ENCODE assay signal across 8 cellular contexts in the genomic region with DNA sequence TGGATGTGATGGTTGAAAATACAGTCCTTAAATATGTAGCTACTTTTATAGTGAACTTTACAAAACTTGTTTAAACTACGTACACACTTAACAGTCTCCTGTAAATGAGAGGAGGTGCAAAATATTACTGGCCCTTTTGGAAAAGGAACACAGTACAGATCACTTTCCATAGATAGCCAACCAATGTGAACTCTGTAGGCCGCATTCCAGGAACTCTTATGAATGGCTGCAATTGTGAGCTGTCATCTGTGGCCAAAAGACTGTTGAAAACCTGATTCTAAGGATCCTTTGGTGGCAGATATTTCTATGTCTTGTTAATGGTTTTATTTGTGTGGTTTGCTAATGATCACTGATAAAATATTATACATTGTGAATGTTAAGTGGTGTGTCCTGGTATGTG. TPM values are rescaled to one million over a fixed set of nuclear protein-coding genes. Genes with fewer than 3 reads are reported as not detected.
A peak's percentile ranks its signal among the peaks of the same experiment; 100 is the strongest.
DNase-seq lines count a peak whose midpoint lies in the region; ATAC-seq and TF ChIP-seq lines count a peak whose summit lies in the region.

No MANE protein-coding gene starts in this region.

- CTCF ChIA-PET in activated CD8-positive, alpha-beta T cell treated with anti-CD3 and anti-CD28 coated beads for 36 hours (lab: Charles Lee), result no interaction called here

- H3K27me3 ChIP-seq in right atrium auricular region, result no peaks in the 10 kb centered on the region

- H3K4me1 Mint-ChIP-seq in activated CD8-positive, alpha-beta T cell treated with anti-CD3 and anti-CD28 coated beads for 36 hours (ENCODE audit: low read depth), result peaks cover 53% of the 10 kb centered on the region
- peaks cover 65% of the 10 kb centered on the region for H3K4me1 Mint-ChIP-seq in stimulated activated memory B cell treated with anti-CD40 and anti-IgM and Interleukin-4, amounts not matched to agents 10 μg/mL and 1 μg/mL and 100 μg/mL, for 72 hours

- H3K27ac Mint-ChIP-seq in activated CD8-positive, alpha-beta T cell treated with anti-CD3 and anti-CD28 coated beads for 36 hours, result no peak overlapping the region
- H3K27ac Mint-ChIP-seq in stimulated activated memory B cell treated with anti-CD40 and anti-IgM and Interleukin-4, amounts not matched to agents 10 μg/mL and 1 μg/mL and 100 μg/mL, for 72 hours, result no peak overlapping the region

- H3K36me3 Mint-ChIP-seq in activated CD8-positive, alpha-beta T cell treated with anti-CD3 and anti-CD28 coated beads for 36 hours (ENCODE audit: low read depth), result peaks cover 53% of the 10 kb centered on the region
- H3K36me3 Mint-ChIP-seq in stimulated activated memory B cell treated with anti-CD40 and anti-IgM and Interleukin-4, amounts not matched to agents 10 μg/mL and 1 μg/mL and 100 μg/mL, for 72 hours, result peaks cover 56% of the 10 kb centered on the region

- H3K4me1 ChIP-seq in right atrium auricular region, result peaks cover 0 to 77% of the 10 kb centered on the region in 2 donors

- H3K4me3 ChIP-seq in right atrium auricular region, result peak overlapping the region; percentile 10 to 89

- no peaks in the 10 kb centered on the region for H3K9me3 Mint-ChIP-seq in activated CD8-positive, alpha-beta T cell treated with anti-CD3 and anti-CD28 coated beads for 36 hours
- H3K9me3 Mint-ChIP-seq in stimulated activated memory B cell treated with anti-CD40 and anti-IgM and Interleukin-4, amounts not matched to agents 10 μg/mL and 1 μg/mL and 100 μg/mL, for 72 hours, result no peaks in the 10 kb centered on the region

- H3K27ac ChIP-seq in right atrium auricular region, result peak overlapping the region in 1 of 2 donors; percentile 1

- no peak for TF ChIP-seq CTCF in activated CD8-positive, alpha-beta T cell treated with anti-CD3 and anti-CD28 coated beads for 36 hours (IDR thresholded peaks at IDR 0.05)
- no peak for TF ChIP-seq CTCF in right atrium auricular region (IDR thresholded peaks at IDR 0.05)

- peaks cover 12% of the 10 kb centered on the region for H3K36me3 ChIP-seq in right atrium auricular region

- no peaks in the 10 kb centered on the region for H3K27me3 Mint-ChIP-seq in activated CD8-positive, alpha-beta T cell treated with anti-CD3 and anti-CD28 coated beads for 36 hours
- no peaks in the 10 kb centered on the region for H3K27me3 Mint-ChIP-seq in stimulated activated memory B cell treated with anti-CD40 and anti-IgM and Interleukin-4, amounts not matched to agents 10 μg/mL and 1 μg/mL and 100 μg/mL, for 72 hours

- H3K9me3 ChIP-seq in right atrium auricular region, result no peaks in the 10 kb centered on the region

- ATAC-seq in Right ventricle myocardium superior (ENCODE audit: poor library complexity) (peak; percentile 14), Right ventricle myocardium inferior (no peak), HG02970 (IDR thresholded peaks at IDR 0.05; ENCODE audit: low FRiP score, unreplicated experiment) (no peak), GM18870 (IDR thresholded peaks at IDR 0.05; ENCODE audit: unreplicated experiment) (no peak)
- ATAC-seq in activated CD8-positive, alpha-beta T cell treated with anti-CD3 and anti-CD28 coated beads for 36 hours, result no peak
- no peak for ATAC-seq in stimulated activated memory B cell treated with anti-CD40 and anti-IgM and Interleukin-4, amounts not matched to agents 10 μg/mL and 1 μg/mL and 100 μg/mL, for 72 hours

- POLR2A ChIA-PET in activated CD8-positive, alpha-beta T cell treated with anti-CD3 and anti-CD28 coated beads for 36 hours (lab: Charles Lee), result interaction anchor here (1.0 to 1.3 kb wide), 2 partner anchors 18 to 20 kb away, joined by 3 to 4 read pairs; no protein-coding TSS in a partner anchor

- no peak for DNase-seq in Right ventricle myocardium superior
- DNase-seq in Right ventricle myocardium inferior (ENCODE audit: missing footprints), result no peak
- no peak for DNase-seq in activated CD8-positive, alpha-beta T cell treated with anti-CD3 and anti-CD28 coated beads for 36 hours
- DNase-seq in right atrium auricular region (ENCODE audit: low spot score), result no peak
- DNase-seq in NCI-H524 treated with DMSO at 0.1 percent for 48 hours (lab: John Stamatoyannopoulos, UW), result no peak

- intact Hi-C loops in Right ventricle myocardium superior (cut with DNase I) (loop anchor here (5.0 kb wide), 1 partner anchor 83 kb away; no protein-coding TSS in a partner anchor), Right ventricle myocardium inferior (cut with DNase I) (loop anchor here (10.0 kb wide), 1 partner anchor 159 kb away; no protein-coding TSS in a partner anchor)
- intact Hi-C loops in activated CD8-positive, alpha-beta T cell treated with anti-CD3 and anti-CD28 coated beads for 36 hours (cut with micrococcal nuclease), result loop anchor here (10.0 kb wide), 1 partner anchor 451 kb away; no protein-coding TSS in a partner anchor

- H3K4me3 Mint-ChIP-seq in activated CD8-positive, alpha-beta T cell treated with anti-CD3 and anti-CD28 coated beads for 36 hours, result peak overlapping the region; percentile 84
- H3K4me3 Mint-ChIP-seq in stimulated activated memory B cell treated with anti-CD40 and anti-IgM and Interleukin-4, amounts not matched to agents 10 μg/mL and 1 μg/mL and 100 μg/mL, for 72 hours, result peak overlapping the region; percentile 50

RNA-seq across cellular contexts. Expression of gene TSC22D2, which starts 6.2 kb away (rescaled TPM):
- 15.9 TPM for total RNA-seq in Right ventricle myocardium superior
- 19.8 TPM for total RNA-seq in Right ventricle myocardium inferior
- 10 to 100 TPM; 12.3 to 16.7 TPM for total RNA-seq in activated CD8-positive, alpha-beta T cell treated with anti-CD3 and anti-CD28 coated beads for 36 hours
- 10 to 100 TPM; 18.1 to 23.5 TPM for total RNA-seq in right atrium auricular region
